In genomic region chr7:130365511-130366441, GRCh38 we compare ENCODE assay signal across 8 cellular contexts. TPM values are rescaled to one million over a fixed set of nuclear protein-coding genes. Genes with fewer than 3 reads are reported as not detected.
DNase-seq lines count a peak whose midpoint lies in the region; ATAC-seq and TF ChIP-seq lines count a peak whose summit lies in the region.

No MANE protein-coding gene starts in this region.

- 0 out of 3 replicates have a peak, but pooled peaks cover 6% of the 10 kb centered on the region for H3K9me3 Mint-ChIP-seq in GM23338
- peaks cover 0 to 8% (median 0%) of the 10 kb centered on the region in 9 donors for H3K9me3 Mint-ChIP-seq in naive thymus-derived CD8-positive, alpha-beta T cell

- no peaks in the 10 kb centered on the region for H4K20me1 ChIP-seq in GM23338 (replicated peaks; ENCODE audit: insufficient read depth)

- H3K79me2 ChIP-seq in GM23338 (replicated peaks; ENCODE audit: insufficient read depth), result no peaks in the 10 kb centered on the region

- no peaks in the 10 kb centered on the region; the same call in 2 of the 3 replicates for H3K36me3 Mint-ChIP-seq in GM23338 (ENCODE audit: low read depth)
- peaks cover 0 to 3% (median 0%) of the 10 kb centered on the region in 3 donors for H3K36me3 Mint-ChIP-seq in naive thymus-derived CD8-positive, alpha-beta T cell

- no peak overlapping the region for H3K4me3 ChIP-seq in GM23338

- H3F3A ChIP-seq in GM23338 (replicated peaks; ENCODE audit: low read depth), result no peaks in the 10 kb centered on the region

- no peak overlapping the region for H3K4me2 ChIP-seq in GM23338

- peak; percentile 74 for ATAC-seq in GM23338
- ATAC-seq in naive thymus-derived CD8-positive, alpha-beta T cell, result peak; percentile 8 to 20
- ATAC-seq in HG02623 (IDR thresholded peaks at IDR 0.05; ENCODE audit: unreplicated experiment), result no peak
- no peak for ATAC-seq in GM21367 (IDR thresholded peaks at IDR 0.05; ENCODE audit: unreplicated experiment)

- H3K27ac ChIP-seq in GM23338 (ENCODE audit: low read depth), result no peak overlapping the region

- CTCF ChIA-PET in HEK293T (lab: Yijun Ruan, JAX), result interaction anchor here (0.6 kb wide), 1 partner anchor 29 kb away, joined by 4 read pairs; no protein-coding TSS in a partner anchor

- H3K9me2 ChIP-seq in GM23338 (ENCODE audit: insufficient read depth), result no peaks in the 10 kb centered on the region

- TF ChIP-seq CTCF in GM23338 (conservative IDR thresholded peaks at IDR 0.05; ENCODE audit: low read depth in 2 of 2), result no peak

- H3K27me3 Mint-ChIP-seq in GM23338 (ENCODE audit: insufficient read depth, low read depth, poor library complexity), result peaks cover 7% of the 10 kb centered on the region
- no peaks in the 10 kb centered on the region for H3K27me3 Mint-ChIP-seq in naive thymus-derived CD8-positive, alpha-beta T cell

- H3K4me1 Mint-ChIP-seq in GM23338, result peaks cover 21% of the 10 kb centered on the region
- H3K4me1 Mint-ChIP-seq in naive thymus-derived CD8-positive, alpha-beta T cell, result peaks cover 17 to 64% (median 49%) of the 10 kb centered on the region in 4 donors

- peaks cover 5% of the 10 kb centered on the region; the same call in 1 of the 2 replicates for H3K4me1 ChIP-seq in GM23338 (ENCODE audit: insufficient read depth)

- POLR2A ChIA-PET in naive thymus-derived CD8-positive, alpha-beta T cell (lab: Charles Lee), result interaction anchor here (1.1 kb wide), 1 partner anchor 75 kb away, joined by 3 read pairs; the partner anchor contains the start of gene CEP41
- POLR2A ChIA-PET in HEK293T (lab: Yijun Ruan, JAX), result no interaction called here

- no peak overlapping the region for H3K4me3 Mint-ChIP-seq in GM23338
- H3K4me3 Mint-ChIP-seq in naive thymus-derived CD8-positive, alpha-beta T cell, result peak overlapping the region in 9 of 10 donors; percentile 36 to 90 (median 77)

- no peaks in the 10 kb centered on the region for H3K36me3 ChIP-seq in GM23338 (ENCODE audit: insufficient read depth)

- DNase-seq in DMS153 (lab: John Stamatoyannopoulos, UW), result peak; percentile 99
- DNase-seq in GM23338 (ENCODE audit: low spot score), result peak; percentile 54
- DNase-seq in NCI-H2029 (lab: John Stamatoyannopoulos, UW), result peak; percentile 100
- peak; percentile 98 for DNase-seq in amniotic epithelial cell (ENCODE audit: low read depth)
- DNase-seq in naive thymus-derived CD8-positive, alpha-beta T cell, result peak in 5 of 10 donors; percentile 20 to 61 (median 36)
- DNase-seq in HEK293T (ENCODE audit: extremely low spot score), result no peak

- no peak overlapping the region for H2AFZ ChIP-seq in GM23338

- H3K27me3 ChIP-seq in GM23338 (ENCODE audit: insufficient read depth), result no peaks in the 10 kb centered on the region

- H3K27ac Mint-ChIP-seq in GM23338, result no peak overlapping the region
- H3K27ac Mint-ChIP-seq in naive thymus-derived CD8-positive, alpha-beta T cell, result peak overlapping the region in 9 of 10 donors; percentile 83 to 98 (median 96)

TF ChIP-seq in GM23338, 12 proteins besides CTCF, POLR2A, EP300 and RAD21 (continues in another document):
- no peak for TF ChIP-seq ETS1 (IDR thresholded peaks at IDR 0.05)
- TF ChIP-seq REST (IDR thresholded peaks at IDR 0.05; ENCODE audit: unreplicated experiment), result no peak
- TF ChIP-seq ZNF331 (CRISPR knock-in tag; IDR thresholded peaks at IDR 0.05; ENCODE audit: low read depth), result no peak
- no peak for TF ChIP-seq EZH2phosphoT487 (IDR thresholded peaks at IDR 0.05; ENCODE audit: unreplicated experiment)

TF ChIP-seq in HEK293T, 16 proteins besides CTCF, POLR2A, EP300 and RAD21:
- no peak for TF ChIP-seq LEF1 (IDR thresholded peaks at IDR 0.05; ENCODE audit: borderline replicate concordance)
- no peak for TF ChIP-seq FOXA1 (IDR thresholded peaks at IDR 0.05)
- TF ChIP-seq TARDBP (IDR thresholded peaks at IDR 0.05), result no peak
- TF ChIP-seq SUZ12 (IDR thresholded peaks at IDR 0.05), result no peak
- TF ChIP-seq ELF4 (IDR thresholded peaks at IDR 0.05), result no peak
- no peak for TF ChIP-seq BHLHE40 (IDR thresholded peaks at IDR 0.05; ENCODE audit: borderline replicate concordance)
- no peak for TF ChIP-seq HDGF (IDR thresholded peaks at IDR 0.05; ENCODE audit: borderline replicate concordance)
- no peak for TF ChIP-seq FOXK2 (IDR thresholded peaks at IDR 0.05)
- TF ChIP-seq L3MBTL2 (conservative IDR thresholded peaks at IDR 0.05), result no peak
- no peak for TF ChIP-seq PKNOX1 (IDR thresholded peaks at IDR 0.05)

RNA-seq across cellular contexts. Expression of gene CPA1, which starts 14.5 kb away (rescaled TPM):
- not detected in 2 replicates for total RNA-seq in GM23338 (2014; rRNA removed; shearing (Covaris generic))
- polyA plus RNA-seq in GM23338 (2016; fragmentation: Nextera tagmentation; extraction: Ambion mirVana), result not detected in 2 replicates
- not detected for total RNA-seq in naive thymus-derived CD8-positive, alpha-beta T cell
- polyA plus RNA-seq in naive thymus-derived CD8-positive, alpha-beta T cell, result under 1 TPM in 1 of 3 donors, not detected in 2; 0.26 TPM

RNA-seq across cellular contexts. Expression of gene CPA5, which starts 21.2 kb away (rescaled TPM):
- total RNA-seq in GM23338 (2014; rRNA removed; shearing (Covaris generic)), result not detected in 2 replicates
- not detected in 2 replicates for polyA plus RNA-seq in GM23338 (2016; fragmentation: Nextera tagmentation; extraction: Ambion mirVana)
- total RNA-seq in naive thymus-derived CD8-positive, alpha-beta T cell, result 10 to 100 TPM in 1 of 2 experiments, 1 to 10 TPM in 1; 9.4 to 14.7 TPM
- 100 to 1,000 TPM in 1 of 3 donors, 10 to 100 TPM in 2; 56.8 to 159 (median 69.2) TPM for polyA plus RNA-seq in naive thymus-derived CD8-positive, alpha-beta T cell

Comparison
In these comparisons a context has a peak if more than half of its experiments do, and no peak if none do; other contexts are left out.
1. ATAC-seq: peak in GM23338 (single experiment) and naive thymus-derived CD8-positive, alpha-beta T cell (2 of 2); none in HG02623 (single experiment) and GM21367 (single experiment).
2. RNA of gene CPA5, which starts 21.2 kb away (total RNA-seq): 9.4 to 14.7 TPM in naive thymus-derived CD8-positive, alpha-beta T cell; not detected in GM23338; every median in the first group is over 10 times any median in the second.